10 cellular contexts compared by ENCODE assay signal in genomic region chr4:80526697-80527096, GRCh38.
"Had no signal": no experiment of that assay in that cellular context is flagged by ENCODE, and none has a peak within 500 bp of the region (broad histone marks: within the 10 kb centered on the region; RNA-seq: fewer than 3 reads in every experiment).

No MANE protein-coding gene starts in this region.

- ATAC-seq: GM23338, HCT116 had no signal

- H3K4me2 ChIP-seq: GM23338 had no signal

- H3K4me1 Mint-ChIP-seq: GM23338, H9 had no signal

- FAIRE-seq: H54 had no signal

- H2AFZ ChIP-seq: GM23248 had no signal

- H3K36me3 ChIP-seq: HAP-1 had no signal

- H3K9ac ChIP-seq: GM23248 had no signal

- H3K9me3 ChIP-seq: HAP-1 had no signal

- DNase-seq: GM23248, GOT3, H7, H9, HCEC 1CT, HFFc6 had no signal

- H3K4me1 ChIP-seq: HAP-1 had no signal

- H3K4me3 Mint-ChIP-seq: GM23338, H9, HFFc6 had no signal

- H3K4me3 ChIP-seq: GM23248, GM23338, HAP-1 had no signal

- H3K27ac ChIP-seq: GM23248 had no signal

- H3K27ac Mint-ChIP-seq: GM23338, H9, HFFc6 had no signal

- H3K9me3 Mint-ChIP-seq: GM23338, H9, HFFc6 had no signal
